Comparison of ENCODE assay signal across 1 cellular context in the genomic region with DNA sequence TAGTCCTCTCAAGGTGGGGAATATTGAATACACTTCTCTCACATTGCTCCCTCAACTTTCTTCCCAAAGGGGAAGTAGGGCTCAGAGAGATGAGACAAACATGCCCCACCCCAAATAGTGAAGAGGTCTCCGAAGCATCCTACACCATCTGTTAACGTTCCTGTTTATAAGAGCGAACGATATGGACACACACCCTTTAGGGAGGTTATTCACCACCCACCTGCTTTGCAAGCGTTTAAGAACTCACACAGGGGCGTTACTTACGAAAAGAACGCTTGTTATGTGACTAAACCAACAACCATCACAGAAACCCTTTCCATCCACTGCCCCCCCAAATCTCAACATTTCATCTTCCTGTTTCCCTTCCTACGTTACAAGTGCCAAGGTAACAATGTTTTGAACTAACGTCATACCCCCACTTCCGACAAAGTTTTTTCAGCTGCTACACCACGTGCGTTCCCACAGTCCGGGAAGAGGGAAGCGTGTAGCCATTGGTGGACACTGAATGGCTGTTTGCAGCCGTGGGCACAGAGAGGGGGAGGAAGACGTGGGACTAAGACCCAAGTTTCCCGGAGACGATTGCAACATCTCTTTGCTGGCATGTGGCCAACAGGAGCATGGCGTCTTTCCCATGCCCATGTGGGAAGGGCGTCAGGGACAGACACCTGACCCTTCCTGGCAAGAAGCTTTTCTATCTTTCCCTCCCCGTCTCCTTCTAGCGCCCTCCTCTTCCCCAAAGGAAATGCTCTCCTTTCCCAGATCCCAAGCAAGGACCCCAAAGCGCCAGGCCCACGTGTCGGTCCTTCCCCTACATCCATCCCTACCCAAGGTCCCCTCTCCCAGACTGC.
A peak's percentile ranks its signal among the peaks of the same experiment; 100 is the strongest.
TF ChIP-seq lines count a peak whose summit lies in the region.

No MANE protein-coding gene starts in this region.

TF ChIP-seq in HepG2, 621 proteins besides CTCF, POLR2A, EP300 and RAD21 (continued from another document and continues in another):
- TF ChIP-seq KDM5A (IDR thresholded peaks at IDR 0.05; ENCODE audit: borderline replicate concordance, low read length), result peak; percentile 34; the same call in 1 of the 2 replicates
- TF ChIP-seq, protein P1, sequence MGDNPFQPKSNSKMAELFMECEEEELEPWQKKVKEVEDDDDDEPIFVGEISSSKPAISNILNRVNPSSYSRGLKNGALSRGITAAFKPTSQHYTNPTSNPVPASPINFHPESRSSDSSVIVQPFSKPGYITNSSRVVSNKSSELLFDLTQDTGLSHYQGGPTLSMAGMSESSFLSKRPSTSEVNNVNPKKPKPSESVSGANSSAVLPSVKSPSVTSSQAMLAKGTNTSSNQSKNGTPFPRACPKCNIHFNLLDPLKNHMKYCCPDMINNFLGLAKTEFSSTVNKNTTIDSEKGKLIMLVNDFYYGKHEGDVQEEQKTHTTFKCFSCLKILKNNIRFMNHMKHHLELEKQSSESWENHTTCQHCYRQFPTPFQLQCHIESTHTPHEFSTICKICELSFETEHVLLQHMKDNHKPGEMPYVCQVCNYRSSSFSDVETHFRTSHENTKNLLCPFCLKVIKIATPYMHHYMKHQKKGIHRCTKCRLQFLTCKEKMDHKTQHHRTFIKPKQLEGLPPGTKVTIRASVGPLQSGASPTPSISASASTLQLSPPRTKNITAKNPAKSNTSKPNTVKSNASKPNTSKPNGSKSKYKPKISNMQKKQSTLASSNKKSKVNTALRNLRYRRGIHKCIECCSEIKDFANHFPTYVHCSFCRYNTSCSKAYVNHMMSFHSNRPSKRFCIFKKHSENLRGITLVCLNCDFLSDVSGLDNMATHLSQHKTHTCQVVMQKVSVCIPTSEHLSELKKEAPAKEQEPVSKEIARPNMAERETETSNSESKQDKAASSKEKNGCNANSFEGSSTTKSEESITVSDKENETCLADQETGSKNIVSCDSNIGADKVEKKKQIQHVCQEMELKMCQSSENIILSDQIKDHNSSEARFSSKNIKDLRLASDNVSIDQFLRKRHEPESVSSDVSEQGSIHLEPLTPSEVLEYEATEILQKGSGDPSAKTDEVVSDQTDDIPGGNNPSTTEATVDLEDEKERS (CRISPR knock-in tag; IDR thresholded peaks at IDR 0.05), result peak; percentile 81
- TF ChIP-seq SAP130 (CRISPR knock-in tag; IDR thresholded peaks at IDR 0.05; ENCODE audit: low read depth), result peak; percentile 99
- peak; percentile 52; the same call in 1 of the 2 replicates for TF ChIP-seq ZNF441 (CRISPR knock-in tag; IDR thresholded peaks at IDR 0.05; ENCODE audit: borderline replicate concordance)
- 0 out of 2 replicates have a peak, but pooled peaks have one; percentile 18 for TF ChIP-seq SMAD1 (CRISPR knock-in tag; IDR thresholded peaks at IDR 0.05; ENCODE audit: borderline replicate concordance, low read depth)
- peak; percentile 52 for TF ChIP-seq FOSL2 (CRISPR knock-in tag; IDR thresholded peaks at IDR 0.05)
- no peak for TF ChIP-seq SOX6 (IDR thresholded peaks at IDR 0.05)
- TF ChIP-seq SOX6 (CRISPR knock-in tag; IDR thresholded peaks at IDR 0.05), result peak; percentile 59; the same call in 1 of the 2 replicates
- TF ChIP-seq ZNF615 (CRISPR knock-in tag; IDR thresholded peaks at IDR 0.05; ENCODE audit: borderline replicate concordance), result no peak
- no peak for TF ChIP-seq ZNF205 (CRISPR knock-in tag; IDR thresholded peaks at IDR 0.05)
- peak; percentile 88; the same call in 1 of the 2 replicates for TF ChIP-seq KAT7 (CRISPR knock-in tag; IDR thresholded peaks at IDR 0.05; ENCODE audit: borderline replicate concordance)
- TF ChIP-seq, protein P2, sequence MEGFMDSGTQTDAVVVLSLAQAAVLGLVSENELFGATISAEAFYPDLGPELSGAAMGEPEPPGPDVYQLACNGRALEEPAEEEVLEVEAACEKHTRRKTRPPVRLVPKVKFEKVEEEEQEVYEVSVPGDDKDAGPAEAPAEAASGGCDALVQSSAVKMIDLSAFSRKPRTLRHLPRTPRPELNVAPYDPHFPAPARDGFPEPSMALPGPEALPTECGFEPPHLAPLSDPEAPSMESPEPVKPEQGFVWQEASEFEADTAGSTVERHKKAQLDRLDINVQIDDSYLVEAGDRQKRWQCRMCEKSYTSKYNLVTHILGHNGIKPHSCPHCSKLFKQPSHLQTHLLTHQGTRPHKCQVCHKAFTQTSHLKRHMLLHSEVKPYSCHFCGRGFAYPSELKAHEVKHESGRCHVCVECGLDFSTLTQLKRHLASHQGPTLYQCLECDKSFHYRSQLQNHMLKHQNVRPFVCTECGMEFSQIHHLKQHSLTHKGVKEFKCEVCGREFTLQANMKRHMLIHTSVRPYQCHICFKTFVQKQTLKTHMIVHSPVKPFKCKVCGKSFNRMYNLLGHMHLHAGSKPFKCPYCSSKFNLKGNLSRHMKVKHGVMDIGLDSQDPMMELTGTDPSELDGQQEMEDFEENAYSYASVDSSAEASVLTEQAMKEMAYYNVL (CRISPR knock-in tag; IDR thresholded peaks at IDR 0.05; ENCODE audit: borderline replicate concordance), result 0 out of 2 replicates have a peak, but pooled peaks have one; percentile 36
- TF ChIP-seq DRAP1 (CRISPR knock-in tag; IDR thresholded peaks at IDR 0.05), result peak; percentile 54
- peak; percentile 79 for TF ChIP-seq ATF1 (CRISPR knock-in tag; IDR thresholded peaks at IDR 0.05)
- peak; percentile 50; the same call in 1 of the 2 replicates for TF ChIP-seq ZNF292 (CRISPR knock-in tag; IDR thresholded peaks at IDR 0.05; ENCODE audit: borderline replicate concordance, low read depth)
- no peak for TF ChIP-seq SOX13 (IDR thresholded peaks at IDR 0.05)
- TF ChIP-seq SOX13 (CRISPR knock-in tag; conservative IDR thresholded peaks at IDR 0.05 in 1 of 2, IDR thresholded peaks at IDR 0.05 in 1 of 2), result peak in 1 of 2 experiments; percentile 55; a peak in 1 of 4 replicates
- TF ChIP-seq TMF1 (CRISPR knock-in tag; IDR thresholded peaks at IDR 0.05; ENCODE audit: low read depth), result peak; percentile 6
- TF ChIP-seq, protein P3, sequence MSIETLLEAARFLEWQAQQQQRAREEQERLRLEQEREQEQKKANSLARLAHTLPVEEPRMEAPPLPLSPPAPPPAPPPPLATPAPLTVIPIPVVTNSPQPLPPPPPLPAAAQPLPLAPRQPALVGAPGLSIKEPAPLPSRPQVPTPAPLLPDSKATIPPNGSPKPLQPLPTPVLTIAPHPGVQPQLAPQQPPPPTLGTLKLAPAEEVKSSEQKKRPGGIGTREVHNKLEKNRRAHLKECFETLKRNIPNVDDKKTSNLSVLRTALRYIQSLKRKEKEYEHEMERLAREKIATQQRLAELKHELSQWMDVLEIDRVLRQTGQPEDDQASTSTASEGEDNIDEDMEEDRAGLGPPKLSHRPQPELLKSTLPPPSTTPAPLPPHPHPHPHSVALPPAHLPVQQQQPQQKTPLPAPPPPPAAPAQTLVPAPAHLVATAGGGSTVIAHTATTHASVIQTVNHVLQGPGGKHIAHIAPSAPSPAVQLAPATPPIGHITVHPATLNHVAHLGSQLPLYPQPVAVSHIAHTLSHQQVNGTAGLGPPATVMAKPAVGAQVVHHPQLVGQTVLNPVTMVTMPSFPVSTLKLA (IDR thresholded peaks at IDR 0.05), result peak; percentile 98
- TF ChIP-seq ETV6 (CRISPR knock-in tag; conservative IDR thresholded peaks at IDR 0.05), result no peak; the same call in 1 of the 2 replicates
- TF ChIP-seq ELF3 (CRISPR knock-in tag; IDR thresholded peaks at IDR 0.05), result peak; percentile 84
- TF ChIP-seq ZSCAN29 (CRISPR knock-in tag; conservative IDR thresholded peaks at IDR 0.05), result peak; percentile 19; the same call in 1 of the 2 replicates
- 0 out of 2 replicates have a peak, but pooled peaks have one; percentile 59 for TF ChIP-seq BORCS8-MEF2B (CRISPR knock-in tag; IDR thresholded peaks at IDR 0.05)
- no peak for TF ChIP-seq PCBP1 (IDR thresholded peaks at IDR 0.05; ENCODE audit: borderline replicate concordance, low read depth, low read length)
- no peak for TF ChIP-seq ZNF567 (CRISPR knock-in tag; IDR thresholded peaks at IDR 0.05; ENCODE audit: borderline replicate concordance)
- peak; percentile 78; the same call in 1 of the 2 replicates for TF ChIP-seq HOXA3 (CRISPR knock-in tag; IDR thresholded peaks at IDR 0.05)
- no peak for TF ChIP-seq KLF11 (CRISPR knock-in tag; IDR thresholded peaks at IDR 0.05)
- TF ChIP-seq, protein P4, sequence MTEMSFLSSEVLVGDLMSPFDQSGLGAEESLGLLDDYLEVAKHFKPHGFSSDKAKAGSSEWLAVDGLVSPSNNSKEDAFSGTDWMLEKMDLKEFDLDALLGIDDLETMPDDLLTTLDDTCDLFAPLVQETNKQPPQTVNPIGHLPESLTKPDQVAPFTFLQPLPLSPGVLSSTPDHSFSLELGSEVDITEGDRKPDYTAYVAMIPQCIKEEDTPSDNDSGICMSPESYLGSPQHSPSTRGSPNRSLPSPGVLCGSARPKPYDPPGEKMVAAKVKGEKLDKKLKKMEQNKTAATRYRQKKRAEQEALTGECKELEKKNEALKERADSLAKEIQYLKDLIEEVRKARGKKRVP (CRISPR knock-in tag; IDR thresholded peaks at IDR 0.05), result peak in 1 of 2 experiments; percentile 91; a peak in 2 of 4 replicates
- TF ChIP-seq MXI1 (IDR thresholded peaks at IDR 0.05; ENCODE audit: borderline replicate concordance, low read depth, low read length), result peak; percentile 89; the same call in 2 of the 3 replicates
- TF ChIP-seq RARA (CRISPR knock-in tag; IDR thresholded peaks at IDR 0.05), result no peak; the same call in 1 of the 2 replicates
- TF ChIP-seq PITX1 (CRISPR knock-in tag; IDR thresholded peaks at IDR 0.05), result peak; percentile 82
- TF ChIP-seq TEAD2 (CRISPR knock-in tag; IDR thresholded peaks at IDR 0.05), result no peak
- TF ChIP-seq BCL6 (CRISPR knock-in tag; IDR thresholded peaks at IDR 0.05), result peak; percentile 33; the same call in 1 of the 2 replicates
- no peak for TF ChIP-seq RBFOX2 (IDR thresholded peaks at IDR 0.05; ENCODE audit: low read depth, low read length)
- TF ChIP-seq ZNF547 (CRISPR knock-in tag; IDR thresholded peaks at IDR 0.05), result no peak
- TF ChIP-seq GABPA (IDR thresholded peaks at IDR 0.05; ENCODE audit: low read depth, low read length), result no peak; the same call in 1 of the 2 replicates
- peak; percentile 86 for TF ChIP-seq GABPA (CRISPR knock-in tag; IDR thresholded peaks at IDR 0.05; ENCODE audit: low read depth)
- TF ChIP-seq MIER2 (CRISPR knock-in tag; IDR thresholded peaks at IDR 0.05), result no peak
- TF ChIP-seq, protein P5, sequence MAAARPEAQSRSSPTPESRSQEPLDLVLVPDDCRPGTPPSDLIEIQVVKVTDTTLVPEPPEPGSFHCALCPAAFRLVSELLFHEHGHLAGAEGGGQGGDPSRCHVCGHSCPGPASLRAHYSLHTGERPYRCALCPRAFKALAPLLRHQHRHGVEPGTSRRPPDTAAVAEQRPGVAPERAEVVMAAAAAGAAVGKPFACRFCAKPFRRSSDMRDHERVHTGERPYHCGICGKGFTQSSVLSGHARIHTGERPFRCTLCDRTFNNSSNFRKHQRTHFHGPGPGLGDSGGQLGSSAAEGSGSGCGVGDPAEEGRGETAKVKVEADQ (CRISPR knock-in tag; IDR thresholded peaks at IDR 0.05; ENCODE audit: borderline replicate concordance), result peak; percentile 21; the same call in 1 of the 2 replicates
- no peak for TF ChIP-seq ISL2 (CRISPR knock-in tag; IDR thresholded peaks at IDR 0.05)
- TF ChIP-seq POLR2AphosphoS5 (IDR thresholded peaks at IDR 0.05; ENCODE audit: low read depth, low read length), result 0 out of 2 replicates have a peak, but pooled peaks have one; percentile 37
- TF ChIP-seq ZBTB20 (CRISPR knock-in tag; IDR thresholded peaks at IDR 0.05; ENCODE audit: borderline replicate concordance, low read depth), result peak; percentile 44; the same call in 1 of the 2 replicates
- TF ChIP-seq ZNF510 (CRISPR knock-in tag; IDR thresholded peaks at IDR 0.05; ENCODE audit: low read depth), result no peak
- peak; percentile 70; the same call in 1 of the 2 replicates for TF ChIP-seq FOXK1 (CRISPR knock-in tag; IDR thresholded peaks at IDR 0.05; ENCODE audit: borderline replicate concordance, low read depth)
- TF ChIP-seq ZNF431 (CRISPR knock-in tag; IDR thresholded peaks at IDR 0.05; ENCODE audit: borderline replicate concordance, low read depth), result 0 out of 2 replicates have a peak, but pooled peaks have one; percentile 22
- no peak for TF ChIP-seq CENPBD1 (CRISPR knock-in tag; IDR thresholded peaks at IDR 0.05; ENCODE audit: borderline replicate concordance, low read depth)
- TF ChIP-seq, protein P6, sequence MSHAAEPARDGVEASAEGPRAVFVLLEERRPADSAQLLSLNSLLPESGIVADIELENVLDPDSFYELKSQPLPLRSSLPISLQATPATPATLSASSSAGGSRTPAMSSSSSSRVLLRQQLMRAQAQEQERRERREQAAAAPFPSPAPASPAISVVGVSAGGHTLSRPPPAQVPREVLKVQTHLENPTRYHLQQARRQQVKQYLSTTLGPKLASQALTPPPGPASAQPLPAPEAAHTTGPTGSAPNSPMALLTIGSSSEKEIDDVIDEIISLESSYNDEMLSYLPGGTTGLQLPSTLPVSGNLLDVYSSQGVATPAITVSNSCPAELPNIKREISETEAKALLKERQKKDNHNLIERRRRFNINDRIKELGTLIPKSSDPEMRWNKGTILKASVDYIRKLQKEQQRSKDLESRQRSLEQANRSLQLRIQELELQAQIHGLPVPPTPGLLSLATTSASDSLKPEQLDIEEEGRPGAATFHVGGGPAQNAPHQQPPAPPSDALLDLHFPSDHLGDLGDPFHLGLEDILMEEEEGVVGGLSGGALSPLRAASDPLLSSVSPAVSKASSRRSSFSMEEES (CRISPR knock-in tag; IDR thresholded peaks at IDR 0.05), result peak; percentile 73
- TF ChIP-seq ZNF652 (CRISPR knock-in tag; IDR thresholded peaks at IDR 0.05; ENCODE audit: borderline replicate concordance, low read depth), result no peak
- no peak for TF ChIP-seq FOSL1 (CRISPR knock-in tag; IDR thresholded peaks at IDR 0.05; ENCODE audit: borderline replicate concordance)
- TF ChIP-seq ZNF224 (CRISPR knock-in tag; IDR thresholded peaks at IDR 0.05), result no peak
- TF ChIP-seq POLR2G (IDR thresholded peaks at IDR 0.05; ENCODE audit: low read depth, low read length), result no peak
- peak; percentile 75; the same call in 1 of the 2 replicates for TF ChIP-seq ZNF891 (CRISPR knock-in tag; IDR thresholded peaks at IDR 0.05)
- no peak for TF ChIP-seq ZNF18 (CRISPR knock-in tag; IDR thresholded peaks at IDR 0.05; ENCODE audit: insufficient replicate concordance)
